In the genomic region with DNA sequence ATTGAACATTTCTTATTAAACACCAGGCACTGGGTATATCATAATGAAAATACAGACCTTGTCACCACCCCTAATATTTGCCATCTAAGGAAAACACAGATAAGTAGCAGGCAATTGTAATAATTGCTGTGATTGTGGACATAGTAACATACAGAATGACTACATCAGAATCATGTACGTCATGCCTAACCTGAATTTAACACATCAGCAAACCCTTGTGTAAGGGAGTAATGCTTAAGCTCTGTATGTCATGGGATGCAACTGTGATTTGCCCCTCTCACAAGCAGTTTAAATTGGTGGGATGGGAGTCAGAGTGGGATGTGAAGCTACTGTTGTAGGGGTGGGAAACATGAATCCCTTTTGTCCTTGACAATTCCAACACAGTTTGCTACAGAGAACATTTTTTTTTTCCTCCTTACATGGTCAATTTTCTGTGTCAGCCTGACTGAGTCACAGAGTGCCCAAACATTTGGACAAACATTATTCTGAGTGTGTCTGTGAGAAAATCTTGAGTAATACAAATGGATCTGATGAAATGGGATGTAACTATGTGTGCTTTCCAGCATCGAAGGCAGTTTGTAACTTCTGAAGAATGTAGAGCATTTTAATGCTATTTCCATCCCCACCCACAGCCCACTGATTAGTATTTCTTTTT, we compare ENCODE assay signal across 1 cellular context.
TF ChIP-seq lines count a peak whose summit lies in the region.

No MANE protein-coding gene starts in this region.

TF ChIP-seq in GM23338, 12 proteins besides CTCF, POLR2A, EP300 and RAD21 (continued from another document):
- TF ChIP-seq, protein P1, sequence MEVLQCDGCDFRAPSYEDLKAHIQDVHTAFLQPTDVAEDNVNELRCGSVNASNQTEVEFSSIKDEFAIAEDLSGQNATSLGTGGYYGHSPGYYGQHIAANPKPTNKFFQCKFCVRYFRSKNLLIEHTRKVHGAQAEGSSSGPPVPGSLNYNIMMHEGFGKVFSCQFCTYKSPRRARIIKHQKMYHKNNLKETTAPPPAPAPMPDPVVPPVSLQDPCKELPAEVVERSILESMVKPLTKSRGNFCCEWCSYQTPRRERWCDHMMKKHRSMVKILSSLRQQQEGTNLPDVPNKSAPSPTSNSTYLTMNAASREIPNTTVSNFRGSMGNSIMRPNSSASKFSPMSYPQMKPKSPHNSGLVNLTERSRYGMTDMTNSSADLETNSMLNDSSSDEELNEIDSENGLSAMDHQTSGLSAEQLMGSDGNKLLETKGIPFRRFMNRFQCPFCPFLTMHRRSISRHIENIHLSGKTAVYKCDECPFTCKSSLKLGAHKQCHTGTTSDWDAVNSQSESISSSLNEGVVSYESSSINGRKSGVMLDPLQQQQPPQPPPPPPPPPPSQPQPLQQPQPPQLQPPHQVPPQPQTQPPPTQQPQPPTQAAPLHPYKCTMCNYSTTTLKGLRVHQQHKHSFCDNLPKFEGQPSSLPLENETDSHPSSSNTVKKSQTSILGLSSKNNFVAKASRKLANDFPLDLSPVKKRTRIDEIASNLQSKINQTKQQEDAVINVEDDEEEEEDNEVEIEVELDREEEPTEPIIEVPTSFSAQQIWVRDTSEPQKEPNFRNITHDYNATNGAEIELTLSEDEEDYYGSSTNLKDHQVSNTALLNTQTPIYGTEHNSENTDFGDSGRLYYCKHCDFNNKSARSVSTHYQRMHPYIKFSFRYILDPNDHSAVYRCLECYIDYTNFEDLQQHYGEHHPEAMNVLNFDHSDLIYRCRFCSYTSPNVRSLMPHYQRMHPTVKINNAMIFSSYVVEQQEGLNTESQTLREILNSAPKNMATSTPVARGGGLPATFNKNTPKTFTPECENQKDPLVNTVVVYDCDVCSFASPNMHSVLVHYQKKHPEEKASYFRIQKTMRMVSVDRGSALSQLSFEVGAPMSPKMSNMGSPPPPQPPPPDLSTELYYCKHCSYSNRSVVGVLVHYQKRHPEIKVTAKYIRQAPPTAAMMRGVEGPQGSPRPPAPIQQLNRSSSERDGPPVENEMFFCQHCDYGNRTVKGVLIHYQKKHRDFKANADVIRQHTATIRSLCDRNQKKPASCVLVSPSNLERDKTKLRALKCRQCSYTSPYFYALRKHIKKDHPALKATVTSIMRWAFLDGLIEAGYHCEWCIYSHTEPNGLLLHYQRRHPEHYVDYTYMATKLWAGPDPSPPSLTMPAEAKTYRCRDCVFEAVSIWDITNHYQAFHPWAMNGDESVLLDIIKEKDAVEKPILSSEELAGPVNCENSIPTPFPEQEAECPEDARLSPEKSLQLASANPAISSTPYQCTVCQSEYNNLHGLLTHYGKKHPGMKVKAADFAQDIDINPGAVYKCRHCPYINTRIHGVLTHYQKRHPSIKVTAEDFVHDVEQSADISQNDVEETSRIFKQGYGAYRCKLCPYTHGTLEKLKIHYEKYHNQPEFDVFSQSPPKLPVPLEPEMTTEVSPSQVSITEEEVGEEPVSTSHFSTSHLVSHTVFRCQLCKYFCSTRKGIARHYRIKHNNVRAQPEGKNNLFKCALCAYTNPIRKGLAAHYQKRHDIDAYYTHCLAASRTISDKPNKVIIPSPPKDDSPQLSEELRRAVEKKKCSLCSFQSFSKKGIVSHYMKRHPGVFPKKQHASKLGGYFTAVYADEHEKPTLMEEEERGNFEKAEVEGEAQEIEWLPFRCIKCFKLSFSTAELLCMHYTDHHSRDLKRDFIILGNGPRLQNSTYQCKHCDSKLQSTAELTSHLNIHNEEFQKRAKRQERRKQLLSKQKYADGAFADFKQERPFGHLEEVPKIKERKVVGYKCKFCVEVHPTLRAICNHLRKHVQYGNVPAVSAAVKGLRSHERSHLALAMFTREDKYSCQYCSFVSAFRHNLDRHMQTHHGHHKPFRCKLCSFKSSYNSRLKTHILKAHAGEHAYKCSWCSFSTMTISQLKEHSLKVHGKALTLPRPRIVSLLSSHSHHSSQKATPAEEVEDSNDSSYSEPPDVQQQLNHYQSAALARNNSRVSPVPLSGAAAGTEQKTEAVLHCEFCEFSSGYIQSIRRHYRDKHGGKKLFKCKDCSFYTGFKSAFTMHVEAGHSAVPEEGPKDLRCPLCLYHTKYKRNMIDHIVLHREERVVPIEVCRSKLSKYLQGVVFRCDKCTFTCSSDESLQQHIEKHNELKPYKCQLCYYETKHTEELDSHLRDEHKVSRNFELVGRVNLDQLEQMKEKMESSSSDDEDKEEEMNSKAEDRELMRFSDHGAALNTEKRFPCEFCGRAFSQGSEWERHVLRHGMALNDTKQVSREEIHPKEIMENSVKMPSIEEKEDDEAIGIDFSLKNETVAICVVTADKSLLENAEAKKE (CRISPR knock-in tag; IDR thresholded peaks at IDR 0.05): no peak
- no peak for TF ChIP-seq NANOG (IDR thresholded peaks at IDR 0.05; ENCODE audit: borderline replicate concordance)
TF ChIP-seq in GM23338: peak in this region for 0.
